ENCODE assay signal across 1 cellular context in the genomic region with DNA sequence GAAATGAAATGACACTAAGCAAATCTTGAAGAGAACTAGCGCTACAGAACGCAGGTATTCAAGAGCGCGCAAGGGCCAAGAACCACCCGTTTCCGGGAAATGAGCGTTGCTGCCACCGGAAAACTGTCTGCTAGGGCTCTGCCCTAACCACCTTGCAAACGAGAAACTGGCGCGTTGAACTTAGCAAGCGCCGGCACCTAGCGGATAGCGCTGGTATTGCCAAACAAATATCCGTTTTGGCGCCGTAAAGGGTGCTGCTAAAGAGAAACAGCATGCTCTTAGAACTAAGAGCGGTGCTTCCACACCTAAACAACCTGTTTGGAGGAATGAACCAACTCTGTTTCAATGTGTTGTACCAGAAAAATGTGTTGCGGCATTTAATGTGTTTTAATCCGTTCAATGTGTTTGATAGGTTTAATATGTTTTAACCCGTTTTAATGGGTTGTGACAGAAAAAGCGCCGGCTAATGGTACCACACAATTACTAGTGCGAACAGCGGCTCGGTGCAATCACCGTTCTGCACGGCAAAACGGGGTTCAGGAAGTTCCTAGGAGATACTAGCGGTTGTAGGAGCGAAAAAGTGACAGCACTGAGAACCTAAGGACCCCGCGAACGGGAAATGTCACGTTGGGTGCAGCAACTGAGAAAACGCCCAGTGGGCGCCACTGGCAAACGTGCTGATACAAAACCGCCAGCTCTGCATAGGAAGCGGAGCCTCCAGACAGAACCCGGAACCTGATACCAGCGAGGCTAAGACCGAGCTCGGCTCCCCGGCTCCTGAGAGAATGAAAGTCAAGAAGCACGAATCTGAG.
A peak's percentile ranks its signal among the peaks of the same experiment; 100 is the strongest.
TF ChIP-seq lines count a peak whose summit lies in the region.

A gene with protein sequence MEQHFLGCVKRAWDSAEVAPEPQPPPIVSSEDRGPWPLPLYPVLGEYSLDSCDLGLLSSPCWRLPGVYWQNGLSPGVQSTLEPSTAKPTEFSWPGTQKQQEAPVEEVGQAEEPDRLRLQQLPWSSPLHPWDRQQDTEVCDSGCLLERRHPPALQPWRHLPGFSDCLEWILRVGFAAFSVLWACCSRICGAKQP (minus strand): TSS at position 33 of the 812 bp plus-strand sequence. CDS start 273 bp downstream, outside the sequence.

TF ChIP-seq in K562, 482 proteins besides CTCF, POLR2A, EP300 and RAD21 (continued from another document and continues in another):
- TF ChIP-seq ZNF592 (IDR thresholded peaks at IDR 0.05) (peak; percentile 79), L3MBTL2 (IDR thresholded peaks at IDR 0.05) (peak; percentile 92), NFYB (IDR thresholded peaks at IDR 0.05; ENCODE audit: extremely low read depth, insufficient read length) (no peak), ZNF785 (CRISPR knock-in tag; IDR thresholded peaks at IDR 0.05) (no peak), TAF7 (tag; IDR thresholded peaks at IDR 0.05) (no peak), CHD1 (IDR thresholded peaks at IDR 0.05; ENCODE audit: low read length) (no peak), PURB (CRISPR knock-in tag; IDR thresholded peaks at IDR 0.05; ENCODE audit: low read depth) (no peak), FOXK1 (CRISPR knock-in tag; IDR thresholded peaks at IDR 0.05; ENCODE audit: borderline replicate concordance) (peak; percentile 90), NFE2L1 (tag; IDR thresholded peaks at IDR 0.05; ENCODE audit: borderline replicate concordance, low read depth) (no peak), NBN (IDR thresholded peaks at IDR 0.05; ENCODE audit: low read depth) (no peak), NCOA2 (IDR thresholded peaks at IDR 0.05; ENCODE audit: partially characterized antibody in 2 of 2) (no peak), ZNF12 (CRISPR knock-in tag; IDR thresholded peaks at IDR 0.05) (no peak), THRAP3 (IDR thresholded peaks at IDR 0.05; ENCODE audit: borderline replicate concordance) (no peak), NRF1 (conservative IDR thresholded peaks at IDR 0.05 in 1 of 2, IDR thresholded peaks at IDR 0.05 in 1 of 2) (0 out of 4 replicates have a peak, but pooled peaks have one; percentile 32 to 37), NCOA6 (IDR thresholded peaks at IDR 0.05) (no peak), XRCC5 (IDR thresholded peaks at IDR 0.05; ENCODE audit: low read depth, low read length) (peak; percentile 91), FOXA1 (IDR thresholded peaks at IDR 0.05; ENCODE audit: borderline replicate concordance) (no peak), CSDE1 (IDR thresholded peaks at IDR 0.05) (0 out of 4 replicates have a peak, but pooled peaks of 1 of the 2 experiments have one; percentile 38), SRSF9 (IDR thresholded peaks at IDR 0.05; ENCODE audit: borderline replicate concordance, low read depth, low read length) (no peak), ZNF444 (CRISPR knock-in tag; IDR thresholded peaks at IDR 0.05) (no peak; the same call in 1 of the 2 replicates), CBFB (CRISPR knock-in tag; IDR thresholded peaks at IDR 0.05) (no peak), CXXC5 (CRISPR knock-in tag; IDR thresholded peaks at IDR 0.05) (peak; percentile 74), MECOM (CRISPR knock-in tag; IDR thresholded peaks at IDR 0.05) (no peak), MTA1 (IDR thresholded peaks at IDR 0.05; ENCODE audit: borderline replicate concordance) (peak; percentile 18; the same call in 1 of the 2 replicates), ARID3A (IDR thresholded peaks at IDR 0.05; ENCODE audit: borderline replicate concordance, low read depth, low read length) (no peak)
- TF ChIP-seq, protein P1, sequence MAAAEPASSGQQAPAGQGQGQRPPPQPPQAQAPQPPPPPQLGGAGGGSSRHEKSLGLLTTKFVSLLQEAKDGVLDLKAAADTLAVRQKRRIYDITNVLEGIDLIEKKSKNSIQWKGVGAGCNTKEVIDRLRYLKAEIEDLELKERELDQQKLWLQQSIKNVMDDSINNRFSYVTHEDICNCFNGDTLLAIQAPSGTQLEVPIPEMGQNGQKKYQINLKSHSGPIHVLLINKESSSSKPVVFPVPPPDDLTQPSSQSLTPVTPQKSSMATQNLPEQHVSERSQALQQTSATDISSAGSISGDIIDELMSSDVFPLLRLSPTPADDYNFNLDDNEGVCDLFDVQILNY (CRISPR knock-in tag; IDR thresholded peaks at IDR 0.05): 0 out of 2 replicates have a peak, but pooled peaks have one; percentile 22
- TF ChIP-seq, protein P2, sequence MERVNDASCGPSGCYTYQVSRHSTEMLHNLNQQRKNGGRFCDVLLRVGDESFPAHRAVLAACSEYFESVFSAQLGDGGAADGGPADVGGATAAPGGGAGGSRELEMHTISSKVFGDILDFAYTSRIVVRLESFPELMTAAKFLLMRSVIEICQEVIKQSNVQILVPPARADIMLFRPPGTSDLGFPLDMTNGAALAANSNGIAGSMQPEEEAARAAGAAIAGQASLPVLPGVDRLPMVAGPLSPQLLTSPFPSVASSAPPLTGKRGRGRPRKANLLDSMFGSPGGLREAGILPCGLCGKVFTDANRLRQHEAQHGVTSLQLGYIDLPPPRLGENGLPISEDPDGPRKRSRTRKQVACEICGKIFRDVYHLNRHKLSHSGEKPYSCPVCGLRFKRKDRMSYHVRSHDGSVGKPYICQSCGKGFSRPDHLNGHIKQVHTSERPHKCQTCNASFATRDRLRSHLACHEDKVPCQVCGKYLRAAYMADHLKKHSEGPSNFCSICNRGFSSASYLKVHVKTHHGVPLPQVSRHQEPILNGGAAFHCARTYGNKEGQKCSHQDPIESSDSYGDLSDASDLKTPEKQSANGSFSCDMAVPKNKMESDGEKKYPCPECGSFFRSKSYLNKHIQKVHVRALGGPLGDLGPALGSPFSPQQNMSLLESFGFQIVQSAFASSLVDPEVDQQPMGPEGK (CRISPR knock-in tag; IDR thresholded peaks at IDR 0.05; ENCODE audit: borderline replicate concordance): no peak
- TF ChIP-seq, protein P3, sequence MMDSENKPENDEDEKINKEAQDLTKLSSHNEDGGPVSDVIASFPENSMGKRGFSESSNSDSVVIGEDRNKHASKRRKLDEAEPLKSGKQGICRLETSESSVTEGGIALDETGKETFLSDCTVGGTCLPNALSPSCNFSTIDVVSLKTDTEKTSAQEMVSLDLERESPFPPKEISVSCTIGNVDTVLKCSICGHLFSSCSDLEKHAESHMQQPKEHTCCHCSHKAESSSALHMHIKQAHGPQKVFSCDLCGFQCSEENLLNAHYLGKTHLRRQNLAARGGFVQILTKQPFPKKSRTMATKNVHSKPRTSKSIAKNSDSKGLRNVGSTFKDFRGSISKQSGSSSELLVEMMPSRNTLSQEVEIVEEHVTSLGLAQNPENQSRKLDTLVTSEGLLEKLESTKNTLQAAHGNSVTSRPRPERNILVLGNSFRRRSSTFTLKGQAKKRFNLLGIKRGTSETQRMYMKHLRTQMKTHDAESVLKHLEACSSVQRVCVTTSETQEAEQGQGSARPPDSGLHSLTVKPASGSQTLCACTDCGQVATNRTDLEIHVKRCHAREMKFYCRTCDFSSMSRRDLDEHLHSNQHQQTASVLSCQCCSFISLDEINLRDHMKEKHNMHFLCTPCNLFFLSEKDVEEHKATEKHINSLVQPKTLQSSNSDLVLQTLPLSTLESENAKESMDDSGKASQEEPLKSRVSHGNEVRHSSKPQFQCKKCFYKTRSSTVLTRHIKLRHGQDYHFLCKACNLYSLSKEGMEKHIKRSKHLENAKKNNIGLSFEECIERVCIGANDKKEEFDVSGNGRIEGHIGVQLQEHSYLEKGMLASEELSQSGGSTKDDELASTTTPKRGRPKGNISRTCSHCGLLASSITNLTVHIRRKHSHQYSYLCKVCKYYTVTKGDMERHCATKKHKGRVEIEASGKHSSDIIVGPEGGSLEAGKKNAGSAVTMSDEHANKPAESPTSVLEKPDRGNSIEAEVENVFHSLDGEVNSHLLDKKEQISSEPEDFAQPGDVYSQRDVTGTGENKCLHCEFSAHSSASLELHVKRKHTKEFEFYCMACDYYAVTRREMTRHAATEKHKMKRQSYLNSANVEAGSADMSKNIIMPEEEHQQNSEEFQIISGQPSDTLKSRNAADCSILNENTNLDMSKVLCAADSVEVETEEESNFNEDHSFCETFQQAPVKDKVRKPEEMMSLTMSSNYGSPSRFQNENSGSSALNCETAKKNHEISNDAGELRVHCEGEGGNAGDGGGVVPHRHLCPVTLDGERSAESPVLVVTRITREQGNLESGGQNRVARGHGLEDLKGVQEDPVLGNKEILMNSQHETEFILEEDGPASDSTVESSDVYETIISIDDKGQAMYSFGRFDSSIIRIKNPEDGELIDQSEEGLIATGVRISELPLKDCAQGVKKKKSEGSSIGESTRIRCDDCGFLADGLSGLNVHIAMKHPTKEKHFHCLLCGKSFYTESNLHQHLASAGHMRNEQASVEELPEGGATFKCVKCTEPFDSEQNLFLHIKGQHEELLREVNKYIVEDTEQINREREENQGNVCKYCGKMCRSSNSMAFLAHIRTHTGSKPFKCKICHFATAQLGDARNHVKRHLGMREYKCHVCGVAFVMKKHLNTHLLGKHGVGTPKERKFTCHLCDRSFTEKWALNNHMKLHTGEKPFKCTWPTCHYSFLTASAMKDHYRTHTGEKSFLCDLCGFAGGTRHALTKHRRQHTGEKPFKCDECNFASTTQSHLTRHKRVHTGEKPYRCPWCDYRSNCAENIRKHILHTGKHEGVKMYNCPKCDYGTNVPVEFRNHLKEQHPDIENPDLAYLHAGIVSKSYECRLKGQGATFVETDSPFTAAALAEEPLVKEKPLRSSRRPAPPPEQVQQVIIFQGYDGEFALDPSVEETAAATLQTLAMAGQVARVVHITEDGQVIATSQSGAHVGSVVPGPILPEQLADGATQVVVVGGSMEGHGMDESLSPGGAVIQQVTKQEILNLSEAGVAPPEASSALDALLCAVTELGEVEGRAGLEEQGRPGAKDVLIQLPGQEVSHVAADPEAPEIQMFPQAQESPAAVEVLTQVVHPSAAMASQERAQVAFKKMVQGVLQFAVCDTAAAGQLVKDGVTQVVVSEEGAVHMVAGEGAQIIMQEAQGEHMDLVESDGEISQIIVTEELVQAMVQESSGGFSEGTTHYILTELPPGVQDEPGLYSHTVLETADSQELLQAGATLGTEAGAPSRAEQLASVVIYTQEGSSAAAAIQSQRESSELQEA (IDR thresholded peaks at IDR 0.05; ENCODE audit: low read depth): no peak
- TF ChIP-seq, protein P4, sequence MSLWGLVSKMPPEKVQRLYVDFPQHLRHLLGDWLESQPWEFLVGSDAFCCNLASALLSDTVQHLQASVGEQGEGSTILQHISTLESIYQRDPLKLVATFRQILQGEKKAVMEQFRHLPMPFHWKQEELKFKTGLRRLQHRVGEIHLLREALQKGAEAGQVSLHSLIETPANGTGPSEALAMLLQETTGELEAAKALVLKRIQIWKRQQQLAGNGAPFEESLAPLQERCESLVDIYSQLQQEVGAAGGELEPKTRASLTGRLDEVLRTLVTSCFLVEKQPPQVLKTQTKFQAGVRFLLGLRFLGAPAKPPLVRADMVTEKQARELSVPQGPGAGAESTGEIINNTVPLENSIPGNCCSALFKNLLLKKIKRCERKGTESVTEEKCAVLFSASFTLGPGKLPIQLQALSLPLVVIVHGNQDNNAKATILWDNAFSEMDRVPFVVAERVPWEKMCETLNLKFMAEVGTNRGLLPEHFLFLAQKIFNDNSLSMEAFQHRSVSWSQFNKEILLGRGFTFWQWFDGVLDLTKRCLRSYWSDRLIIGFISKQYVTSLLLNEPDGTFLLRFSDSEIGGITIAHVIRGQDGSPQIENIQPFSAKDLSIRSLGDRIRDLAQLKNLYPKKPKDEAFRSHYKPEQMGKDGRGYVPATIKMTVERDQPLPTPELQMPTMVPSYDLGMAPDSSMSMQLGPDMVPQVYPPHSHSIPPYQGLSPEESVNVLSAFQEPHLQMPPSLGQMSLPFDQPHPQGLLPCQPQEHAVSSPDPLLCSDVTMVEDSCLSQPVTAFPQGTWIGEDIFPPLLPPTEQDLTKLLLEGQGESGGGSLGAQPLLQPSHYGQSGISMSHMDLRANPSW (CRISPR knock-in tag; IDR thresholded peaks at IDR 0.05): no peak
- TF ChIP-seq, protein P5, sequence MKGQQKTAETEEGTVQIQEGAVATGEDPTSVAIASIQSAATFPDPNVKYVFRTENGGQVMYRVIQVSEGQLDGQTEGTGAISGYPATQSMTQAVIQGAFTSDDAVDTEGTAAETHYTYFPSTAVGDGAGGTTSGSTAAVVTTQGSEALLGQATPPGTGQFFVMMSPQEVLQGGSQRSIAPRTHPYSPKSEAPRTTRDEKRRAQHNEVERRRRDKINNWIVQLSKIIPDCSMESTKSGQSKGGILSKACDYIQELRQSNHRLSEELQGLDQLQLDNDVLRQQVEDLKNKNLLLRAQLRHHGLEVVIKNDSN (CRISPR knock-in tag; IDR thresholded peaks at IDR 0.05): no peak
